ENCODE assay signal across 8 cellular contexts in genomic region chr1:7705048-7705907, GRCh38.
DNase-seq lines count a peak whose midpoint lies in the region; ATAC-seq and TF ChIP-seq lines count a peak whose summit lies in the region.

No MANE protein-coding gene starts in this region.

- H3K27ac ChIP-seq in CD8-positive, alpha-beta memory T cell (ENCODE audit: low read depth, low read length), result no peak overlapping the region
- H3K27ac ChIP-seq in WERI-Rb-1, result no peak overlapping the region
- no peak overlapping the region for H3K27ac ChIP-seq in mesendoderm (ENCODE audit: low read depth, low read length)
- peak overlapping the region; percentile 42 to 83 (median 72) for H3K27ac ChIP-seq in tibial nerve

- no peak overlapping the region for H4K5ac ChIP-seq in mesendoderm (ENCODE audit: low read length)

- TF ChIP-seq POLR2A in tibial nerve (IDR thresholded peaks at IDR 0.05), result no peak

- peak overlapping the region; percentile 47 for H3K4me3 ChIP-seq in CD8-positive, alpha-beta memory T cell (ENCODE audit: low read length)
- H3K4me3 ChIP-seq in WERI-Rb-1 (ENCODE audit: low read depth, low read length) (peak overlapping the region; percentile 50), mesendoderm (ENCODE audit: low read length) (peak overlapping the region; percentile 34), tibial nerve (peak overlapping the region; percentile 38 to 60 (median 50))

- TF ChIP-seq EP300 in tibial nerve (IDR thresholded peaks at IDR 0.05), result peak in 1 of 2 donors; percentile 2

- DNase-seq in CD8-positive, alpha-beta memory T cell, result peak; percentile 18 to 74 (median 51)
- no peak for DNase-seq in WERI-Rb-1
- DNase-seq in mesendoderm, result peak; percentile 19
- peak in 1 of 2 donors; percentile 30 for DNase-seq in tibial nerve (ENCODE audit: low spot score in 2 of 2)
- no peak for DNase-seq in NCI-H526 treated with DMSO at 0.1 percent for 48 hours (lab: John Stamatoyannopoulos, UW)
- no peak for DNase-seq in HK-2 (ENCODE audit: unreplicated experiment)

- H3K27ac Mint-ChIP-seq in CD8-positive, alpha-beta memory T cell, result peak overlapping the region; percentile 32 to 92 (median 86)
- peak overlapping the region; percentile 78 for H3K27ac Mint-ChIP-seq in dendritic cell treated with granulocyte-macrophage colony-stimulating factor and Interleukin-4, amounts not matched to agents 40 ng/mL and 50 ng/mL, for 4 days

- no peak overlapping the region for H2BK5ac ChIP-seq in mesendoderm (ENCODE audit: low read length)

- H3K36me3 ChIP-seq in CD8-positive, alpha-beta memory T cell (ENCODE audit: insufficient read depth, low read length), result no peaks in the 10 kb centered on the region
- peaks cover 26% of the 10 kb centered on the region for H3K36me3 ChIP-seq in WERI-Rb-1
- no peaks in the 10 kb centered on the region for H3K36me3 ChIP-seq in mesendoderm (ENCODE audit: control insufficient read depth, insufficient read depth, low read length)
- H3K36me3 ChIP-seq in tibial nerve, result no peaks in the 10 kb centered on the region

- no peak overlapping the region for H2BK120ac ChIP-seq in mesendoderm (ENCODE audit: low read depth, low read length)

- peak overlapping the region; percentile 78 for H3K56ac ChIP-seq in mesendoderm (ENCODE audit: low read length)

- no peak overlapping the region for H3K4ac ChIP-seq in mesendoderm (ENCODE audit: low read depth, low read length)

- no peaks in the 10 kb centered on the region for H3K36me3 Mint-ChIP-seq in CD8-positive, alpha-beta memory T cell
- H3K36me3 Mint-ChIP-seq in dendritic cell treated with granulocyte-macrophage colony-stimulating factor and Interleukin-4, amounts not matched to agents 40 ng/mL and 50 ng/mL, for 4 days (ENCODE audit: low read depth), result peaks cover 10% of the 10 kb centered on the region

- H3K18ac ChIP-seq in mesendoderm (ENCODE audit: low read length), result peak overlapping the region; percentile 56

- H3K4me1 Mint-ChIP-seq in CD8-positive, alpha-beta memory T cell, result peaks cover 6 to 25% (median 8%) of the 10 kb centered on the region in 3 donors
- peaks cover 7% of the 10 kb centered on the region for H3K4me1 Mint-ChIP-seq in dendritic cell treated with granulocyte-macrophage colony-stimulating factor and Interleukin-4, amounts not matched to agents 40 ng/mL and 50 ng/mL, for 4 days (ENCODE audit: low read depth)

- no peaks in the 10 kb centered on the region for H3K79me2 ChIP-seq in mesendoderm (ENCODE audit: control insufficient read depth, insufficient read depth, low read length)

- H3K9ac ChIP-seq in mesendoderm (ENCODE audit: low read length), result peak overlapping the region; percentile 55

- peak overlapping the region; percentile 80 for H3K23ac ChIP-seq in mesendoderm (ENCODE audit: low read length)

- CTCF ChIA-PET in CD8-positive, alpha-beta memory T cell (lab: Charles Lee), result interaction anchor here (0.9 to 2.2 kb wide), 2 partner anchors 8 to 37 kb away, joined by 3 to 7 read pairs; no protein-coding TSS in a partner anchor

- peaks cover 39 to 62% of the 10 kb centered on the region in 2 donors for H3K27me3 Mint-ChIP-seq in CD8-positive, alpha-beta memory T cell
- peaks cover 74% of the 10 kb centered on the region for H3K27me3 Mint-ChIP-seq in dendritic cell treated with granulocyte-macrophage colony-stimulating factor and Interleukin-4, amounts not matched to agents 40 ng/mL and 50 ng/mL, for 4 days

- TF ChIP-seq CTCF in WERI-Rb-1 (IDR thresholded peaks at IDR 0.05; ENCODE audit: low read depth, low read length) (no peak), tibial nerve (IDR thresholded peaks at IDR 0.05) (no peak)

- peak overlapping the region; percentile 48 for H3K4me2 ChIP-seq in mesendoderm (ENCODE audit: low read length)

- H3K79me1 ChIP-seq in mesendoderm (ENCODE audit: low read length), result no peaks in the 10 kb centered on the region

- no peak overlapping the region for H2BK15ac ChIP-seq in mesendoderm (replicated peaks; ENCODE audit: low read depth)

- H4K8ac ChIP-seq in mesendoderm (ENCODE audit: low read depth, low read length), result no peak overlapping the region

- intact Hi-C loops in dendritic cell treated with granulocyte-macrophage colony-stimulating factor and Interleukin-4, amounts not matched to agents 40 ng/mL and 50 ng/mL, for 4 days (cut with micrococcal nuclease), result loop anchor here (2.0 kb wide), 1 partner anchor 66 kb away; the partner anchor contains the start of gene VAMP3

- H2AK5ac ChIP-seq in mesendoderm (ENCODE audit: low read length), result no peak overlapping the region

- H3K9me3 ChIP-seq in CD8-positive, alpha-beta memory T cell (ENCODE audit: low read length), result no peaks in the 10 kb centered on the region
- H3K9me3 ChIP-seq in WERI-Rb-1 (ENCODE audit: severe bottlenecking) (peaks cover 3% of the 10 kb centered on the region), tibial nerve (no peaks in the 10 kb centered on the region)

- H3K4me3 Mint-ChIP-seq in CD8-positive, alpha-beta memory T cell, result peak overlapping the region; percentile 83 to 92 (median 87)
- H3K4me3 Mint-ChIP-seq in dendritic cell treated with granulocyte-macrophage colony-stimulating factor and Interleukin-4, amounts not matched to agents 40 ng/mL and 50 ng/mL, for 4 days, result peak overlapping the region; percentile 76

- POLR2A ChIA-PET in CD8-positive, alpha-beta memory T cell (lab: Charles Lee), result interaction anchor here (0.5 to 1.8 kb wide), 6 partner anchors 22 to 459 kb away, joined by 3 to 8 read pairs (median 4); no protein-coding TSS in a partner anchor

- ATAC-seq in GM18517 (IDR thresholded peaks at IDR 0.05; ENCODE audit: unreplicated experiment), result no peak

- H3K4me1 ChIP-seq in CD8-positive, alpha-beta memory T cell (ENCODE audit: insufficient read depth, low read length), result peaks cover 7% of the 10 kb centered on the region
- H3K4me1 ChIP-seq in mesendoderm (ENCODE audit: control insufficient read depth, low read depth, low read length), result no peaks in the 10 kb centered on the region
- H3K4me1 ChIP-seq in tibial nerve, result peaks cover 0 to 30% (median 2%) of the 10 kb centered on the region in 4 donors

- no peaks in the 10 kb centered on the region for H3K9me3 Mint-ChIP-seq in CD8-positive, alpha-beta memory T cell
- H3K9me3 Mint-ChIP-seq in dendritic cell treated with granulocyte-macrophage colony-stimulating factor and Interleukin-4, amounts not matched to agents 40 ng/mL and 50 ng/mL, for 4 days, result no peaks in the 10 kb centered on the region

- WGBS in mesendoderm (ENCODE audit: extremely low coverage, insufficient coverage, low lambda C conversion rate), result no CpG with 5 or more reads among the region's 106 CpGs
- 2 to 6% methylated on average over 62 to 99 of the region's 106 CpGs for WGBS in tibial nerve, 2 donors

- peaks cover 35% of the 10 kb centered on the region for H3K27me3 ChIP-seq in CD8-positive, alpha-beta memory T cell (ENCODE audit: insufficient read depth, low read length, poor library complexity, severe bottlenecking)
- no peaks in the 10 kb centered on the region for H3K27me3 ChIP-seq in WERI-Rb-1 (ENCODE audit: insufficient read depth, low read depth, severe bottlenecking)
- H3K27me3 ChIP-seq in mesendoderm (ENCODE audit: insufficient read depth, low read length, poor library complexity), result peaks cover 3% of the 10 kb centered on the region
- H3K27me3 ChIP-seq in tibial nerve, result peaks cover 0 to 3% of the 10 kb centered on the region in 2 donors

Comparison
In these comparisons a context has a peak if more than half of its experiments do, and no peak if none do; other contexts are left out.
1. DNase-seq: peak in CD8-positive, alpha-beta memory T cell (5 of 5) and mesendoderm (single experiment); none in WERI-Rb-1 (single experiment), NCI-H526 treated with DMSO at 0.1 percent for 48 hours (single experiment) and HK-2 (single experiment).
2. H3K27ac ChIP-seq: peak in tibial nerve (4 of 4); none in CD8-positive, alpha-beta memory T cell (single experiment), WERI-Rb-1 (single experiment) and mesendoderm (single experiment).
3. Peak in every context shown above with its lines, with median percentiles within 50 percentile points of each other: H3K4me3 ChIP-seq.